5 cellular contexts compared by ENCODE assay signal in the genomic region with DNA sequence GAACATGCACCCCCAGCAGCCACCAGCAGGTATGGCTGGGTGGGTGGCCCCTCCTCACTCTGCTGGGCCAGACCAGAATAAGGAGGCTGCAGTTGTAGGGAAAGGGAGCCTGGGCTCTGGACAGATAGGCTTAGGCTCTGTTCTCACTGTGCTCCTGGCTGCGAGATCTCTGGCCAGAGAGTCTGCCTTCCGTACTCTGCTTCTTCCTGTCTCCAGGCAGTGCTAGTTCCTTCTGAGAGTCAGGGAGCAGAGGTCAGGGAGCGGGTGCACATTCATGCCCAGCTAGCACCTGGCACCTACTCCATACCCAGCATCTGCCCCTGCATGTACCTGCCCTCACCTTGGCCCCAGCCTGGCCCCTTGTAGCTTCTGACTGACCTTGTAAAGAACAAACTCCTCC. TPM values are rescaled to one million over a fixed set of nuclear protein-coding genes. Genes with fewer than 3 reads are reported as not detected.
"Had no signal": no experiment of that assay in that cellular context is flagged by ENCODE, and none has a peak within 500 bp of the region (broad histone marks: within the 10 kb centered on the region; RNA-seq: fewer than 3 reads in every experiment).

No MANE protein-coding gene starts in this region.

RNA-seq across cellular contexts. Expression of gene AMIGO3, which starts 28.0 kb away (rescaled TPM):
- total RNA-seq: bronchial epithelial cell, liver, pancreas, pulmonary artery endothelial cell, uterus had no signal
